ENCODE assay signal across 28 cellular contexts in the genomic region with DNA sequence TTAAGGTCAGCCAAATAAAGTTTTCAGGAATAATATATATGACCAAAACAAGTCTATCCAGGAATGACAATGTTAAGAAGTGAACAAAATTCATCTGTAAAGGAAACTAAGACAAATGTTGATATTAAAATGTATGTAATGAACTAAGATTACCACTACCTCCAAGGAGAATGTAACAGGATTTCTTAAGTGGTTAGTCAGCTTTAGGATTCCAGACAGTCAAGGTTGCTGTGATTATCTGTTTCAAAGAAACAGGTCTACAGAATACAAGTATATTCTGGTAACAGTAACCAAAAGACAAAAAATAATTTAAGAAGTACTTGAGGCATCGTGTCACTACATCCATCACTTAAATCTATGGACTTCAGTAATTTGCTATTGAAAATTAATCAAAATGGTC.
"Had no signal": no experiment of that assay in that cellular context is flagged by ENCODE, and none has a peak within 500 bp of the region (broad histone marks: within the 10 kb centered on the region; RNA-seq: fewer than 3 reads in every experiment).

No MANE protein-coding gene starts in this region.

- H3K27ac ChIP-seq: adrenal gland, foreskin keratinocyte, left lung, neutrophil, ovary, right lobe of liver, skin epidermis, stomach, thyroid gland, upper lobe of left lung, vagina had no signal

- H3K4me1 ChIP-seq: foreskin keratinocyte, thyroid gland had no signal

- H3K36me3 ChIP-seq: adrenal gland, left lung, neutrophil, ovary, right lobe of liver, stomach, thyroid gland, upper lobe of left lung, vagina had no signal

- H3K4me3 ChIP-seq: adrenal gland, left lung, lung, mucosa of descending colon, ovary, right lobe of liver, skin epidermis, stomach, thyroid gland, upper lobe of left lung, vagina had no signal

- H3K9me3 ChIP-seq: adrenal gland, left lung, mucosa of descending colon, neutrophil, ovary, right lobe of liver, stomach, thyroid gland, upper lobe of left lung, vagina had no signal

- DNase-seq: activated CD4-positive, alpha-beta T cell treated with anti-CD3 and anti-CD28 coated beads for 36 hours; activated CD4-positive, alpha-beta T cell treated with anti-CD3 and anti-CD28 coated beads, Interleukin-2, amount 50 U/mL, for 4 hours; activated CD4-positive, CD25-positive, alpha-beta regulatory T cell; activated effector memory CD4-positive, alpha-beta T cell treated with anti-CD3 and anti-CD28 coated beads, Interleukin-2, amount 50 U/mL, for 16 hours; activated naive CD4-positive, alpha-beta T cell treated with anti-CD3 and anti-CD28 coated beads for 36 hours; activated naive CD8-positive, alpha-beta T cell treated with anti-CD3 and anti-CD28 coated beads for 36 hours; adrenal gland; caudate nucleus; foreskin keratinocyte; left lung; mucosa of descending colon; ovary; right lobe of liver; stimulated activated CD4-positive, alpha-beta T cell treated with anti-CD3 and anti-CD28 coated beads, Interleukin-4, amount 100 ng/mL, for 24 hours; stomach; T-helper 1 cell; thyroid gland; upper lobe of left lung had no signal

- H3K4me3 Mint-ChIP-seq: activated CD4-positive, alpha-beta T cell treated with anti-CD3 and anti-CD28 coated beads for 36 hours; activated naive CD4-positive, alpha-beta T cell treated with anti-CD3 and anti-CD28 coated beads for 36 hours; activated naive CD8-positive, alpha-beta T cell treated with anti-CD3 and anti-CD28 coated beads for 36 hours; activated T-helper 1 cell treated with anti-CD3 and anti-CD28 coated beads, Interleukin-12 subunit alpha, Interleukin-12 subunit beta, Interleukin-2, Interleukin-4 antibody, amounts not matched to agents 30 ng/mL and 10 ng/mL and 1 ng/mL, durations not matched to agents 14 hours and 24 hours and 36 hours; natural killer cell treated with Interleukin-12 subunit alpha and Interleukin-12 subunit beta and Interleukin-15 and Interleukin-18, amount 100 ng/mL, for 72 hours; stimulated activated effector memory CD8-positive, alpha-beta T cell treated with anti-CD3 and anti-CD28 coated beads, Interleukin-12 subunit alpha, Interleukin-12 subunit beta, amount 100 ng/mL, for 72 hours; T-helper 2 cell treated with Interferon-gamma antibody and Interleukin-4, amounts not matched to agents 5 μg/mL and 100 μg/mL, for 36 hours had no signal

- H3K9me3 Mint-ChIP-seq: activated naive CD4-positive, alpha-beta T cell treated with anti-CD3 and anti-CD28 coated beads for 36 hours; activated naive CD8-positive, alpha-beta T cell treated with anti-CD3 and anti-CD28 coated beads for 36 hours; activated T-helper 1 cell treated with anti-CD3 and anti-CD28 coated beads, Interleukin-12 subunit alpha, Interleukin-12 subunit beta, Interleukin-2, Interleukin-4 antibody, amounts not matched to agents 30 ng/mL and 10 ng/mL and 1 ng/mL, durations not matched to agents 14 hours and 24 hours and 36 hours; natural killer cell treated with Interleukin-12 subunit alpha and Interleukin-12 subunit beta and Interleukin-15 and Interleukin-18, amount 100 ng/mL, for 72 hours; stimulated activated effector memory CD8-positive, alpha-beta T cell treated with anti-CD3 and anti-CD28 coated beads, Interleukin-12 subunit alpha, Interleukin-12 subunit beta, amount 100 ng/mL, for 72 hours; T-helper 2 cell treated with Interferon-gamma antibody and Interleukin-4, amounts not matched to agents 5 μg/mL and 100 μg/mL, for 36 hours had no signal

- ATAC-seq: activated CD4-positive, alpha-beta T cell treated with anti-CD3 and anti-CD28 coated beads for 36 hours; esophagus mucosa; foreskin keratinocyte; left lung; mucosa of descending colon; natural killer cell treated with Interleukin-12 subunit alpha and Interleukin-12 subunit beta and Interleukin-15 and Interleukin-18, amount 100 ng/mL, for 72 hours; right lobe of liver; stimulated activated effector memory CD8-positive, alpha-beta T cell treated with anti-CD3 and anti-CD28 coated beads, Interleukin-12 subunit alpha, Interleukin-12 subunit beta, amount 100 ng/mL, for 72 hours had no signal

- H3K27me3 ChIP-seq: adrenal gland, foreskin keratinocyte, left lung, neutrophil, ovary, right lobe of liver, stomach, thyroid gland, upper lobe of left lung, vagina had no signal

- H3K27ac Mint-ChIP-seq: activated CD4-positive, alpha-beta T cell treated with anti-CD3 and anti-CD28 coated beads for 36 hours; activated naive CD4-positive, alpha-beta T cell treated with anti-CD3 and anti-CD28 coated beads for 36 hours; activated naive CD8-positive, alpha-beta T cell treated with anti-CD3 and anti-CD28 coated beads for 36 hours; activated T-helper 1 cell treated with anti-CD3 and anti-CD28 coated beads, Interleukin-12 subunit alpha, Interleukin-12 subunit beta, Interleukin-2, Interleukin-4 antibody, amounts not matched to agents 30 ng/mL and 10 ng/mL and 1 ng/mL, durations not matched to agents 14 hours and 24 hours and 36 hours; natural killer cell treated with Interleukin-12 subunit alpha and Interleukin-12 subunit beta and Interleukin-15 and Interleukin-18, amount 100 ng/mL, for 72 hours; progenitor cell of endocrine pancreas; stimulated activated effector memory CD8-positive, alpha-beta T cell treated with anti-CD3 and anti-CD28 coated beads, Interleukin-12 subunit alpha, Interleukin-12 subunit beta, amount 100 ng/mL, for 72 hours; T-helper 2 cell treated with Interferon-gamma antibody and Interleukin-4, amounts not matched to agents 5 μg/mL and 100 μg/mL, for 36 hours had no signal

- H3K4me1 Mint-ChIP-seq: activated CD4-positive, alpha-beta T cell treated with anti-CD3 and anti-CD28 coated beads for 36 hours; activated naive CD8-positive, alpha-beta T cell treated with anti-CD3 and anti-CD28 coated beads for 36 hours; stimulated activated effector memory CD8-positive, alpha-beta T cell treated with anti-CD3 and anti-CD28 coated beads, Interleukin-12 subunit alpha, Interleukin-12 subunit beta, amount 100 ng/mL, for 72 hours had no signal

- H3K27me3 Mint-ChIP-seq: activated CD4-positive, alpha-beta T cell treated with anti-CD3 and anti-CD28 coated beads for 36 hours; activated naive CD8-positive, alpha-beta T cell treated with anti-CD3 and anti-CD28 coated beads for 36 hours; natural killer cell treated with Interleukin-12 subunit alpha and Interleukin-12 subunit beta and Interleukin-15 and Interleukin-18, amount 100 ng/mL, for 72 hours; progenitor cell of endocrine pancreas had no signal
